ENCODE assay signal across 8 cellular contexts in genomic region chr5:128630078-128630575, GRCh38.
"Had no signal": no experiment of that assay in that cellular context is flagged by ENCODE, and none has a peak within 500 bp of the region (broad histone marks: within the 10 kb centered on the region; RNA-seq: fewer than 3 reads in every experiment).

No MANE protein-coding gene starts in this region.

- H3K27ac ChIP-seq: GM23248, HL-60 had no signal

- H3K4me3 ChIP-seq: GM23248, K562 had no signal

- ATAC-seq: HepG2, K562 had no signal

- H2AFZ ChIP-seq: GM23248 had no signal

- DNase-seq: GM23248, GOT3, H7, HCEC 1CT, KG1 had no signal

- H3K9ac ChIP-seq: GM23248 had no signal
